10 cellular contexts compared by ENCODE assay signal in genomic region chr1:30232288-30232899, GRCh38.
A peak's percentile ranks its signal among the peaks of the same experiment; 100 is the strongest.
DNase-seq lines count a peak whose midpoint lies in the region; ATAC-seq and TF ChIP-seq lines count a peak whose summit lies in the region.
"Had no signal": no experiment of that assay in that cellular context is flagged by ENCODE, and none has a peak within 500 bp of the region (broad histone marks: within the 10 kb centered on the region; RNA-seq: fewer than 3 reads in every experiment).

No MANE protein-coding gene starts in this region.

- H3K4me1 Mint-ChIP-seq in activated T-helper 1 cell treated with anti-CD3 and anti-CD28 coated beads, Interleukin-12 subunit alpha, Interleukin-12 subunit beta, Interleukin-2, Interleukin-4 antibody, amounts not matched to agents 30 ng/mL and 10 ng/mL and 1 ng/mL, durations not matched to agents 14 hours and 24 hours and 36 hours (ENCODE audit: low read depth) = no peaks in the 10 kb centered on the region
- no peaks in the 10 kb centered on the region for H3K4me1 Mint-ChIP-seq in activated T-helper 17 cell treated with anti-CD3 and anti-CD28 coated beads, Interleukin-2, amount 50 U/mL, for 72 hours
- H3K4me1 Mint-ChIP-seq: activated naive CD4-positive, alpha-beta T cell treated with anti-CD3 and anti-CD28 coated beads, Interleukin-2, amount 50 U/mL, for 24 hours had no signal

- no peaks in the 10 kb centered on the region for H3K4me1 ChIP-seq in liver (ENCODE audit: control insufficient read depth in 4 of 4, insufficient read depth in 4 of 4, low read length in 3 of 4)

- WGBS in liver = 34% methylated on average over 4 of the region's 4 CpGs

- H3K4me3 Mint-ChIP-seq in activated T-helper 1 cell treated with anti-CD3 and anti-CD28 coated beads, Interleukin-12 subunit alpha, Interleukin-12 subunit beta, Interleukin-2, Interleukin-4 antibody, amounts not matched to agents 30 ng/mL and 10 ng/mL and 1 ng/mL, durations not matched to agents 14 hours and 24 hours and 36 hours = no peak overlapping the region
- H3K4me3 Mint-ChIP-seq in activated T-helper 17 cell treated with anti-CD3 and anti-CD28 coated beads, Interleukin-2, amount 50 U/mL, for 72 hours = no peak overlapping the region
- H3K4me3 Mint-ChIP-seq: activated naive CD4-positive, alpha-beta T cell treated with anti-CD3 and anti-CD28 coated beads, Interleukin-2, amount 50 U/mL, for 24 hours had no signal

- no peaks in the 10 kb centered on the region for H3K9me3 Mint-ChIP-seq in activated T-helper 1 cell treated with anti-CD3 and anti-CD28 coated beads, Interleukin-12 subunit alpha, Interleukin-12 subunit beta, Interleukin-2, Interleukin-4 antibody, amounts not matched to agents 30 ng/mL and 10 ng/mL and 1 ng/mL, durations not matched to agents 14 hours and 24 hours and 36 hours
- no peaks in the 10 kb centered on the region for H3K9me3 Mint-ChIP-seq in activated T-helper 17 cell treated with anti-CD3 and anti-CD28 coated beads, Interleukin-2, amount 50 U/mL, for 72 hours
- H3K9me3 Mint-ChIP-seq: activated naive CD4-positive, alpha-beta T cell treated with anti-CD3 and anti-CD28 coated beads, Interleukin-2, amount 50 U/mL, for 24 hours had no signal

- TF ChIP-seq RAD21 in liver (IDR thresholded peaks at IDR 0.05) = peak; percentile 48 to 60

- peak; percentile 28 for DNase-seq in NCI-H1092 treated with DMSO at 0.1 percent for 48 hours (lab: John Stamatoyannopoulos, UW)
- DNase-seq in NCI-H1092 (lab: John Stamatoyannopoulos, UW) = no peak
- DNase-seq in H7 = peak; percentile 78
- DNase-seq in activated T-helper 1 cell treated with anti-CD3 and anti-CD28 coated beads, Interleukin-12 subunit alpha, Interleukin-12 subunit beta, Interleukin-2, Interleukin-4 antibody, amounts not matched to agents 30 ng/mL and 10 ng/mL and 1 ng/mL, durations not matched to agents 14 hours and 24 hours and 36 hours (ENCODE audit: low spot score) = peak; percentile 6
- DNase-seq in COR-L47 (lab: John Stamatoyannopoulos, UW) = no peak
- no peak for DNase-seq in AG08396 (ENCODE audit: low spot score)

- no peak overlapping the region for H3K9ac ChIP-seq in liver (ENCODE audit: low read depth in 1 of 2, low read length in 2 of 2)
- H3K9ac ChIP-seq: BLaER1 had no signal

- H3K27me3 Mint-ChIP-seq in activated T-helper 1 cell treated with anti-CD3 and anti-CD28 coated beads, Interleukin-12 subunit alpha, Interleukin-12 subunit beta, Interleukin-2, Interleukin-4 antibody, amounts not matched to agents 30 ng/mL and 10 ng/mL and 1 ng/mL, durations not matched to agents 14 hours and 24 hours and 36 hours (ENCODE audit: insufficient read depth) = peaks cover 5% of the 10 kb centered on the region
- H3K27me3 Mint-ChIP-seq in activated T-helper 17 cell treated with anti-CD3 and anti-CD28 coated beads, Interleukin-2, amount 50 U/mL, for 72 hours = peaks cover 4% of the 10 kb centered on the region

- H3K4me3 ChIP-seq in H7 (ENCODE audit: insufficient read depth, low read depth, low read length) (no peak overlapping the region), liver (ENCODE audit: low read depth in 1 of 3, low read length in 3 of 3) (no peak overlapping the region)
- H3K4me3 ChIP-seq: BLaER1 had no signal

- intact Hi-C loops in activated T-helper 1 cell treated with anti-CD3 and anti-CD28 coated beads, Interleukin-12 subunit alpha, Interleukin-12 subunit beta, Interleukin-2, Interleukin-4 antibody, amounts not matched to agents 30 ng/mL and 10 ng/mL and 1 ng/mL, durations not matched to agents 14 hours and 24 hours and 36 hours (cut with micrococcal nuclease) = loop anchor here (2.0 to 5.0 kb wide), 3 partner anchors 320 to 996 kb away; partner anchors contain the start of gene PTPRU

- TF ChIP-seq CTCF in liver (IDR thresholded peaks at IDR 0.05; ENCODE audit: low read depth, low read length, missing input control) = peak; percentile 47

- H3K36me3 ChIP-seq in H7 (replicated peaks; ENCODE audit: control insufficient read depth, insufficient read depth, low read length) = no peaks in the 10 kb centered on the region
- H3K36me3 ChIP-seq in liver (ENCODE audit: control insufficient read depth in 4 of 4, insufficient read depth in 3 of 4, low read depth in 1 of 4, low read length in 3 of 4) = no peaks in the 10 kb centered on the region
- H3K36me3 ChIP-seq: BLaER1 had no signal

- H3K27ac Mint-ChIP-seq in activated T-helper 1 cell treated with anti-CD3 and anti-CD28 coated beads, Interleukin-12 subunit alpha, Interleukin-12 subunit beta, Interleukin-2, Interleukin-4 antibody, amounts not matched to agents 30 ng/mL and 10 ng/mL and 1 ng/mL, durations not matched to agents 14 hours and 24 hours and 36 hours = no peak overlapping the region
- no peak overlapping the region for H3K27ac Mint-ChIP-seq in activated T-helper 17 cell treated with anti-CD3 and anti-CD28 coated beads, Interleukin-2, amount 50 U/mL, for 72 hours
- H3K27ac Mint-ChIP-seq: activated naive CD4-positive, alpha-beta T cell treated with anti-CD3 and anti-CD28 coated beads, Interleukin-2, amount 50 U/mL, for 24 hours had no signal

- no peak for ATAC-seq in activated T-helper 17 cell treated with anti-CD3 and anti-CD28 coated beads, Interleukin-2, amount 50 U/mL, for 72 hours (replicated peaks)

- H3K27me3 ChIP-seq in H7 (ENCODE audit: control insufficient read depth, insufficient read depth, low read length) (no peaks in the 10 kb centered on the region), liver (ENCODE audit: control insufficient read depth in 4 of 4, insufficient read depth in 4 of 4, low read length in 3 of 4) (no peaks in the 10 kb centered on the region)
- H3K27me3 ChIP-seq: BLaER1 had no signal

- no peaks in the 10 kb centered on the region for H3K36me3 Mint-ChIP-seq in activated T-helper 1 cell treated with anti-CD3 and anti-CD28 coated beads, Interleukin-12 subunit alpha, Interleukin-12 subunit beta, Interleukin-2, Interleukin-4 antibody, amounts not matched to agents 30 ng/mL and 10 ng/mL and 1 ng/mL, durations not matched to agents 14 hours and 24 hours and 36 hours (ENCODE audit: low read depth)
- no peaks in the 10 kb centered on the region for H3K36me3 Mint-ChIP-seq in activated T-helper 17 cell treated with anti-CD3 and anti-CD28 coated beads, Interleukin-2, amount 50 U/mL, for 72 hours (ENCODE audit: low read depth)
- H3K36me3 Mint-ChIP-seq: activated naive CD4-positive, alpha-beta T cell treated with anti-CD3 and anti-CD28 coated beads, Interleukin-2, amount 50 U/mL, for 24 hours had no signal

- no peaks in the 10 kb centered on the region for H3K9me3 ChIP-seq in liver (ENCODE audit: control insufficient read depth in 4 of 4, low read length in 3 of 4)

- H3K27ac ChIP-seq in liver (ENCODE audit: low read depth in 1 of 2, low read length in 2 of 2) = no peak overlapping the region
- H3K27ac ChIP-seq: BLaER1 had no signal

TF ChIP-seq in liver, 16 proteins besides CTCF, POLR2A, EP300 and RAD21 (continues in another document):
- no peak for TF ChIP-seq EGR1 (IDR thresholded peaks at IDR 0.05; ENCODE audit: low read depth in 2 of 2)
- TF ChIP-seq MAX (IDR thresholded peaks at IDR 0.05) = no peak
- TF ChIP-seq NR2F2 (IDR thresholded peaks at IDR 0.05) = no peak
- no peak for TF ChIP-seq ATF3 (IDR thresholded peaks at IDR 0.05)
- TF ChIP-seq SP1 (IDR thresholded peaks at IDR 0.05) = no peak
- TF ChIP-seq HNF4G (IDR thresholded peaks at IDR 0.05) = no peak
- TF ChIP-seq ZBTB33 (IDR thresholded peaks at IDR 0.05) = no peak
- TF ChIP-seq REST (IDR thresholded peaks at IDR 0.05) = no peak
- TF ChIP-seq HNF4A (conservative IDR thresholded peaks at IDR 0.05) = no peak

Comparison
In these comparisons a context has a peak if more than half of its experiments do, and no peak if none do; other contexts are left out.
1. DNase-seq: peak in NCI-H1092 treated with DMSO at 0.1 percent for 48 hours (single experiment), H7 (single experiment) and activated T-helper 1 cell treated with anti-CD3 and anti-CD28 coated beads, Interleukin-12 subunit alpha, Interleukin-12 subunit beta, Interleukin-2, Interleukin-4 antibody, amounts not matched to agents 30 ng/mL and 10 ng/mL and 1 ng/mL, durations not matched to agents 14 hours and 24 hours and 36 hours (single experiment); none in NCI-H1092 (single experiment), COR-L47 (single experiment) and AG08396 (single experiment).